Comparison of ENCODE assay signal across 20 cellular contexts in genomic region chr20:5553194-5553815, GRCh38. TPM values are rescaled to one million over a fixed set of nuclear protein-coding genes. Genes with fewer than 3 reads are reported as not detected.
A peak's percentile ranks its signal among the peaks of the same experiment; 100 is the strongest.
DNase-seq lines count a peak whose midpoint lies in the region; ATAC-seq, FAIRE-seq and TF ChIP-seq lines count a peak whose summit lies in the region.
"Had no signal": no experiment of that assay in that cellular context is flagged by ENCODE, and none has a peak within 500 bp of the region (broad histone marks: within the 10 kb centered on the region; RNA-seq: fewer than 3 reads in every experiment).

No MANE protein-coding gene starts in this region.

- BruUV-seq in GM12878 (replicated peaks; lab: Mats Ljungman, UMichigan), result TSS peak; percentile 5

- H2BK12ac ChIP-seq in H9 (ENCODE audit: insufficient read length, low read depth, low read length), result no peak overlapping the region

- H2AK5ac ChIP-seq in H9 (ENCODE audit: insufficient read length, low read length), result no peak overlapping the region

- SMC1A ChIA-PET in GM12878 (lab: Charles Lee; ENCODE audit: uncharacterized antibody, unreplicated experiment), result interaction anchor here (1.0 kb wide), 1 partner anchor 13 kb away, joined by 3 read pairs; no protein-coding TSS in a partner anchor

- H3K9me3 ChIP-seq in A549, result no peaks in the 10 kb centered on the region
- no peaks in the 10 kb centered on the region for H3K9me3 ChIP-seq in H9 (ENCODE audit: control insufficient read depth, low read depth, low read length)
- no peaks in the 10 kb centered on the region for H3K9me3 ChIP-seq in GM12878 (replicated peaks; ENCODE audit: control insufficient read depth, insufficient read depth, low read length)
- H3K9me3 ChIP-seq: Caco-2 had no signal

- H3K27me3 ChIP-seq in H9 (ENCODE audit: insufficient read depth, low read length) (no peaks in the 10 kb centered on the region), GM12878 (replicated peaks in 1 of 2; ENCODE audit: control insufficient read depth in 2 of 2, insufficient read depth in 2 of 2, low read length in 1 of 2) (no peaks in the 10 kb centered on the region)

- TF ChIP-seq EP300 in A549 (IDR thresholded peaks at IDR 0.05) (no peak), GM12878 (IDR thresholded peaks at IDR 0.05; ENCODE audit: borderline replicate concordance in 1 of 2, control insufficient read depth in 1 of 2, low read depth in 2 of 2, low read length in 2 of 2) (no peak)

- 67% methylated on average over 1 of the region's 1 CpG for WGBS in A549 (ENCODE audit: missing lambda C conversion rate)
- no CpG with 5 or more reads among the region's 1 CpG for WGBS in H9 (ENCODE audit: extremely low coverage, insufficient read length, low lambda C conversion rate)
- 100% methylated on average over 1 of the region's 1 CpG for WGBS in GM12878 (ENCODE audit: insufficient coverage, insufficient replicate concordance, low lambda C conversion rate, missing lambda C conversion rate)

- H2BK15ac ChIP-seq in H9 (ENCODE audit: low read depth, low read length), result no peak overlapping the region

- H3K27me3 Mint-ChIP-seq in H9 (ENCODE audit: low read depth), result no peaks in the 10 kb centered on the region
- no peaks in the 10 kb centered on the region for H3K27me3 Mint-ChIP-seq in activated T-helper 1 cell treated with anti-CD3 and anti-CD28 coated beads, Interleukin-12 subunit alpha, Interleukin-12 subunit beta, Interleukin-2, Interleukin-4 antibody, amounts not matched to agents 30 ng/mL and 10 ng/mL and 1 ng/mL, durations not matched to agents 14 hours and 24 hours and 36 hours (ENCODE audit: insufficient read depth)

- H4K20me1 ChIP-seq in H9 (ENCODE audit: control insufficient read depth, insufficient read depth, insufficient read length) (no peaks in the 10 kb centered on the region), GM12878 (ENCODE audit: control insufficient read depth, insufficient read depth) (peaks cover 3% of the 10 kb centered on the region; the same call in 1 of the 2 replicates)

- TF ChIP-seq POLR2A in A549 (IDR thresholded peaks at IDR 0.05; ENCODE audit: low read length), result no peak
- no peak for TF ChIP-seq POLR2A in GM12878 (IDR thresholded peaks at IDR 0.05; ENCODE audit: low read depth, low read length)

- no peak overlapping the region for H3K56ac ChIP-seq in H9 (ENCODE audit: insufficient read length, low read depth, low read length)

- no peak overlapping the region for H3K4me2 ChIP-seq in A549
- no peak overlapping the region for H3K4me2 ChIP-seq in H9 (ENCODE audit: insufficient read depth, insufficient read length, low read length)
- H3K4me2 ChIP-seq in GM12878 (ENCODE audit: control insufficient read depth, insufficient read depth), result no peak overlapping the region

- H3K4me3 ChIP-seq in A549, result no peak overlapping the region
- no peak overlapping the region for H3K4me3 ChIP-seq in GM12878

- H3K4ac ChIP-seq in H9 (ENCODE audit: low read depth, low read length), result no peak overlapping the region

- no peaks in the 10 kb centered on the region for H3K79me1 ChIP-seq in H9 (ENCODE audit: insufficient read depth, low read depth, low read length, poor library complexity, severe bottlenecking)

- H3K14ac ChIP-seq in H9 (ENCODE audit: insufficient read depth, low read length), result no peak overlapping the region

- H3K4me3 Mint-ChIP-seq in H9, result no peak overlapping the region; a peak in 1 of 5 replicates
- no peak overlapping the region for H3K4me3 Mint-ChIP-seq in activated T-helper 1 cell treated with anti-CD3 and anti-CD28 coated beads, Interleukin-12 subunit alpha, Interleukin-12 subunit beta, Interleukin-2, Interleukin-4 antibody, amounts not matched to agents 30 ng/mL and 10 ng/mL and 1 ng/mL, durations not matched to agents 14 hours and 24 hours and 36 hours

- H3K79me2 ChIP-seq in H9 (ENCODE audit: insufficient read depth, low read length), result no peaks in the 10 kb centered on the region
- peaks cover 2% of the 10 kb centered on the region; the same call in 1 of the 2 replicates for H3K79me2 ChIP-seq in GM12878 (ENCODE audit: control insufficient read depth, insufficient read depth, low read length)

- H3T11ph ChIP-seq in H9 (ENCODE audit: low read length), result no peak overlapping the region

- peaks cover 13 to 18% of the 10 kb centered on the region in 2 experiments for H3K4me1 Mint-ChIP-seq in H9
- peaks cover 42% of the 10 kb centered on the region for H3K4me1 Mint-ChIP-seq in activated T-helper 1 cell treated with anti-CD3 and anti-CD28 coated beads, Interleukin-12 subunit alpha, Interleukin-12 subunit beta, Interleukin-2, Interleukin-4 antibody, amounts not matched to agents 30 ng/mL and 10 ng/mL and 1 ng/mL, durations not matched to agents 14 hours and 24 hours and 36 hours (ENCODE audit: low read depth)

- ATAC-seq in A549, result no peak
- ATAC-seq in GM12878, result no peak
- ATAC-seq in left colon, result peak; percentile 65
- no peak for ATAC-seq in HG03571 (IDR thresholded peaks at IDR 0.05; ENCODE audit: unreplicated experiment)
- ATAC-seq: HepG2 had no signal

- no peak overlapping the region for H3K27ac ChIP-seq in A549
- no peak overlapping the region for H3K27ac ChIP-seq in H9 (ENCODE audit: insufficient read length, low read depth, low read length)
- no peak overlapping the region for H3K27ac ChIP-seq in GM12878 (ENCODE audit: control insufficient read depth, insufficient read depth)

- no peak overlapping the region for H4K91ac ChIP-seq in H9 (ENCODE audit: insufficient read length, low read depth, low read length)

- H3K9ac ChIP-seq in H9 (ENCODE audit: extremely low read depth, insufficient read length, low read length) (no peak overlapping the region), GM12878 (ENCODE audit: control insufficient read depth, insufficient read depth, low read length) (no peak overlapping the region)

- in situ Hi-C loops in GM12878 (cut with MboI), result no loop called here

- H2AFZ ChIP-seq in H9 (ENCODE audit: low read length), result no peak overlapping the region
- no peak overlapping the region for H2AFZ ChIP-seq in GM12878 (ENCODE audit: control insufficient read depth, low read depth, low read length)

- no peak overlapping the region for H2BK5ac ChIP-seq in H9 (ENCODE audit: insufficient read length, low read length)

- H2BK120ac ChIP-seq in H9 (ENCODE audit: low read depth, low read length, poor library complexity, severe bottlenecking), result no peak overlapping the region

- H3K23me2 ChIP-seq in H9 (ENCODE audit: insufficient read length, low read depth, low read length, poor library complexity, severe bottlenecking), result no peaks in the 10 kb centered on the region

- intact Hi-C loops in GM12878 (cut with micrococcal nuclease; ENCODE audit: unreplicated experiment), result no loop called here
- intact Hi-C loops in left colon (cut with DNase I, micrococcal nuclease), result no loop called here
- intact Hi-C loops in activated T-helper 1 cell treated with anti-CD3 and anti-CD28 coated beads, Interleukin-12 subunit alpha, Interleukin-12 subunit beta, Interleukin-2, Interleukin-4 antibody, amounts not matched to agents 30 ng/mL and 10 ng/mL and 1 ng/mL, durations not matched to agents 14 hours and 24 hours and 36 hours (cut with micrococcal nuclease), result no loop called here

- RAD21 ChIA-PET in GM12878 (lab: Charles Lee; ENCODE audit: unreplicated experiment), result interaction anchor here (1.8 kb wide), 1 partner anchor 235 kb away, joined by 6 read pairs; no protein-coding TSS in a partner anchor

- peak; percentile 46 for FAIRE-seq in A549 (lab: Jason Lieb, UNC)
- peak; percentile 65 for FAIRE-seq in GM12878 (lab: Jason Lieb, UNC)
- FAIRE-seq: HepG2 had no signal

- peaks cover 9% of the 10 kb centered on the region; the same call in 2 of the 3 replicates for H3K4me1 ChIP-seq in A549
- no peaks in the 10 kb centered on the region for H3K4me1 ChIP-seq in H9 (ENCODE audit: insufficient read depth, low read length)
- H3K4me1 ChIP-seq in GM12878 (ENCODE audit: control insufficient read depth, insufficient read depth, low read length), result no peaks in the 10 kb centered on the region
- H3K4me1 ChIP-seq: Caco-2 had no signal

- no peak overlapping the region for H3K23ac ChIP-seq in H9 (ENCODE audit: insufficient read length, low read depth, low read length)

- H3K27ac Mint-ChIP-seq in H9, result peak overlapping the region in 2 of 3 experiments; percentile 15 to 35; a peak in 1 of 7 replicates
- no peak overlapping the region for H3K27ac Mint-ChIP-seq in activated T-helper 1 cell treated with anti-CD3 and anti-CD28 coated beads, Interleukin-12 subunit alpha, Interleukin-12 subunit beta, Interleukin-2, Interleukin-4 antibody, amounts not matched to agents 30 ng/mL and 10 ng/mL and 1 ng/mL, durations not matched to agents 14 hours and 24 hours and 36 hours

- no peak overlapping the region for H4K8ac ChIP-seq in H9 (replicated peaks; ENCODE audit: insufficient read length, low read depth, low read length)

- CTCF ChIA-PET in A549 (lab: Yijun Ruan, JAX) (interaction anchor here (0.6 to 4.2 kb wide), 9 partner anchors 7 to 400 kb away, joined by 3 to 22 read pairs (median 4); no protein-coding TSS in a partner anchor), GM12878 (lab: Yijun Ruan, JAX) (interaction anchor here (0.6 to 2.0 kb wide), 2 partner anchors 235 to 459 kb away, joined by 3 to 10 read pairs; no protein-coding TSS in a partner anchor)

- H3K36me3 ChIP-seq in GM12878 (ENCODE audit: control insufficient read depth in 2 of 2, insufficient read depth in 2 of 2, low read length in 1 of 2), result peaks cover 14 to 65% of the 10 kb centered on the region in 2 experiments

- no peaks in the 10 kb centered on the region for H3K9me3 Mint-ChIP-seq in H9
- no peaks in the 10 kb centered on the region for H3K9me3 Mint-ChIP-seq in activated T-helper 1 cell treated with anti-CD3 and anti-CD28 coated beads, Interleukin-12 subunit alpha, Interleukin-12 subunit beta, Interleukin-2, Interleukin-4 antibody, amounts not matched to agents 30 ng/mL and 10 ng/mL and 1 ng/mL, durations not matched to agents 14 hours and 24 hours and 36 hours

- H4K5ac ChIP-seq in H9 (ENCODE audit: insufficient read length, low read depth, low read length), result no peak overlapping the region

- H3K36me3 Mint-ChIP-seq in H9 (ENCODE audit: insufficient read depth in 1 of 3, low read depth in 3 of 3), result peaks cover 10 to 28% (median 18%) of the 10 kb centered on the region in 3 experiments; a peak in 6 of 7 replicates
- peaks cover 46% of the 10 kb centered on the region for H3K36me3 Mint-ChIP-seq in activated T-helper 1 cell treated with anti-CD3 and anti-CD28 coated beads, Interleukin-12 subunit alpha, Interleukin-12 subunit beta, Interleukin-2, Interleukin-4 antibody, amounts not matched to agents 30 ng/mL and 10 ng/mL and 1 ng/mL, durations not matched to agents 14 hours and 24 hours and 36 hours (ENCODE audit: low read depth)

- no peak overlapping the region for H2BK20ac ChIP-seq in H9 (ENCODE audit: low read depth, low read length, poor library complexity, severe bottlenecking)

- TF ChIP-seq RAD21 in A549 (conservative IDR thresholded peaks at IDR 0.05 in 1 of 2, IDR thresholded peaks at IDR 0.05 in 1 of 2) (no peak), GM12878 (IDR thresholded peaks at IDR 0.05; ENCODE audit: insufficient read depth, low read depth, low read length) (no peak)

- POLR2A ChIA-PET in A549 (lab: Yijun Ruan, JAX) (no interaction called here), GM12878 (lab: Charles Lee) (no interaction called here)

- no peak for TF ChIP-seq CTCF in A549 (IDR thresholded peaks at IDR 0.05)
- no peak for TF ChIP-seq CTCF in H9 (conservative IDR thresholded peaks at IDR 0.05)
- no peak for TF ChIP-seq CTCF in GM12878 (IDR thresholded peaks at IDR 0.05 in 2 of 3, conservative IDR thresholded peaks at IDR 0.05 in 1 of 3; ENCODE audit: control insufficient read depth in 2 of 3, extremely low read depth in 1 of 3, insufficient read depth in 1 of 3, low read depth in 3 of 3, low read length in 3 of 3)

- H3K18ac ChIP-seq in H9 (ENCODE audit: insufficient read length, low read depth, low read length), result no peak overlapping the region

- DNase-seq in A549 (ENCODE audit: low read depth in 1 of 2, low spot score in 1 of 2) (no peak), H9 (no peak), GM12878 (ENCODE audit: low read depth, low spot score) (no peak), left colon (no peak), NCI-H128 (lab: John Stamatoyannopoulos, UW; ENCODE audit: unreplicated experiment) (no peak), HPDE6-E6E7 (ENCODE audit: extremely low spot score) (no peak)
- no peak for DNase-seq in activated T-helper 1 cell treated with anti-CD3 and anti-CD28 coated beads, Interleukin-12 subunit alpha, Interleukin-12 subunit beta, Interleukin-2, Interleukin-4 antibody, amounts not matched to agents 30 ng/mL and 10 ng/mL and 1 ng/mL, durations not matched to agents 14 hours and 24 hours and 36 hours (ENCODE audit: low spot score)
- DNase-seq: ACHN, AML-193, Caco-2, HCEC 1CT, KG1, NCI-H1436, NCI-H2029, NCI-H2171, NCI-H446, NCI-H69, SHP77 had no signal

RNA-seq across cellular contexts. Expression of gene GPCPD1, which starts 57.5 kb away (rescaled TPM):
- polyA plus RNA-seq in A549 (2011; rRNA removed) (71.5 and 75.1 TPM in 2 replicates), A549 (2017; fragmentation: RNase III; extraction: RNeasy Plus Mini Kit Qiagen cat#74134 plus additional on column Dnase treatment) (8.1 to 8.6 TPM (median 8.5 TPM) in 3 replicates), GM12878 (2011; rRNA removed) (87.4 and 116 TPM in 2 replicates), GM12878 (2014; fragmentation: Illumina TruSeq; extraction: Trizol) (38.2 and 55.0 TPM in 2 replicates), GM12878 (2014; fragmentation: Nextera tagmentation; extraction: Ambion mirVana) (10 to 100 TPM; 14.5 to 14.6 TPM), GM12878 (2014; rRNA removed) (29.2 and 34.3 TPM in 2 replicates), GM12878 (2016; fragmentation: Nextera tagmentation; extraction: Ambion mirVana) (10 to 100 TPM; 46.2 to 49.2 TPM)
- polyA plus RNA-seq in A549 (2012; cell fraction: cytosol; rRNA removed), result 4.5 and 5.3 TPM in 2 replicates
- 9.5 and 21.7 TPM in 2 replicates for polyA plus RNA-seq in A549 (2012; cell fraction: nucleus; rRNA removed)
- 49.4 and 50.0 TPM in 2 replicates for polyA minus RNA-seq in A549 (2011; rRNA and poly(A)+ RNA removed)
- total RNA-seq in H9 (2021) (9.1 and 10.0 TPM in 2 replicates), GM12878 (2014; rRNA removed) (35.2 and 42.1 TPM in 2 replicates), GM12878 (2014; rRNA removed; fragmentation: Illumina TruSeq; extraction: Trizol) (46.3 and 49.8 TPM in 2 replicates), GM12878 (2021) (55.0 and 59.4 TPM in 2 replicates), left colon (10 to 100 TPM; 23.6 to 26.0 TPM)
- 327 and 357 TPM in 2 replicates for total RNA-seq in GM12878 (2013; cell fraction: nucleolus; rRNA removed)
- 38.8 TPM for polyA plus RNA-seq in GM12878 (2011; ENCODE audit: low read depth)
- polyA plus RNA-seq in GM12878 (2011; cell fraction: cytosol; rRNA removed), result 26.8 and 34.0 TPM in 2 replicates
- 94.3 and 132 TPM in 2 replicates for polyA plus RNA-seq in GM12878 (2011; cell fraction: nucleus; rRNA removed)
- 48.8 and 69.8 TPM in 2 replicates for polyA plus RNA-seq in GM12878 (2012)
- 45.8 and 63.5 TPM in 2 replicates for polyA minus RNA-seq in GM12878 (2011; rRNA and poly(A)+ RNA removed)
- 13.2 and 23.1 TPM in 2 replicates for polyA minus RNA-seq in GM12878 (2011; cell fraction: cytosol; rRNA and poly(A)+ RNA removed)
- 42.9 and 56.6 TPM in 2 replicates for polyA minus RNA-seq in GM12878 (2011; cell fraction: nucleus; rRNA and poly(A)+ RNA removed)
- total RNA-seq in activated T-helper 1 cell treated with anti-CD3 and anti-CD28 coated beads, Interleukin-12 subunit alpha, Interleukin-12 subunit beta, Interleukin-2, Interleukin-4 antibody, amounts not matched to agents 30 ng/mL and 10 ng/mL and 1 ng/mL, durations not matched to agents 14 hours and 24 hours and 36 hours, result 38.0 and 39.6 TPM in 2 replicates
